Comparison of ENCODE assay signal across 22 cellular contexts in the genomic region with DNA sequence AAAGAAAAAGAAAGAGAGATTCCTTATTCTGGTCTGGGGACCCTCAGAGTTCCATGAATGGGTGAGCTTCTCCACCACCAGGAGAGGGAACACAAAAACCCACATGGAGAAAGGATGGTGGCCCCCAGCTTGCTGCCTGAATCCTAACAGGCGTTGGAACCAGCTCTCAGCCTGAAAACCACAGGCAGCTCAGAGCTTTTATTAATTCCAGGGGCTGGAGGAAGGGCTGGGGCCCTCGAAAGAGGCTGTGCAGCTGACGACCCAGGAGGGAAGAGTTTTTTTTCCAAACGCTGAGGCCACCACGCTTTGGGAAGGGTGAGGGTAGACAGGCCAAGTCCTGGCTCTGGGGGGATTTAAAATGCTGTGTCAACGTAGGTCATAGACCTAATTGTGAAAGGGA. TPM values are rescaled to one million over a fixed set of nuclear protein-coding genes. Genes with fewer than 3 reads are reported as not detected.
"Had no signal": no experiment of that assay in that cellular context is flagged by ENCODE, and none has a peak within 500 bp of the region (broad histone marks: within the 10 kb centered on the region; RNA-seq: fewer than 3 reads in every experiment).

No MANE protein-coding gene starts in this region.

- H3K9me3 Mint-ChIP-seq: activated CD4-positive, alpha-beta T cell treated with anti-CD3 and anti-CD28 coated beads, Interleukin-2, amount 10 ng/mL, durations not matched to agents 7 days and 5 days; activated T-cell treated with anti-CD3 and anti-CD28 coated beads, Interleukin-2, amount 50 U/mL, for 4 hours; effector memory CD8-positive, alpha-beta T cell; neural progenitor cell; stimulated activated memory B cell treated with anti-CD40 and anti-IgM and Interleukin-4, amounts not matched to agents 10 μg/mL and 1 μg/mL and 100 μg/mL, for 72 hours had no signal

- H2AFZ ChIP-seq: neural progenitor cell had no signal

- DNase-seq: activated CD4-positive, alpha-beta T cell treated with anti-CD3 and anti-CD28 coated beads, Interleukin-2, amount 10 ng/mL, durations not matched to agents 7 days and 5 days; activated CD8-positive, alpha-beta memory T cell treated with anti-CD3 and anti-CD28 coated beads, Interleukin-2, amount 50 U/mL, for 4 hours; activated naive CD4-positive, alpha-beta T cell treated with anti-CD3 and anti-CD28 coated beads, Interleukin-2, amount 50 U/mL, for 16 hours; activated T-cell treated with anti-CD3 and anti-CD28 coated beads, Interleukin-2, amount 50 U/mL, for 4 hours; dermis blood vessel endothelial cell; effector memory CD8-positive, alpha-beta T cell; foreskin fibroblast; hippocampal formation; left colon; lower lobe of right lung; ovary; psoas muscle; stimulated activated CD4-positive, alpha-beta T cell treated with anti-CD3 and anti-CD28 coated beads, Interleukin-4, amount 100 ng/mL, for 1 hour; thyroid gland; uterus had no signal

- H3K27ac ChIP-seq: cardiac muscle cell, lower lobe of right lung, neural progenitor cell, ovary, psoas muscle, skin epidermis, thyroid gland, uterus had no signal

- H3K4me1 Mint-ChIP-seq: activated CD4-positive, alpha-beta T cell treated with anti-CD3 and anti-CD28 coated beads, Interleukin-2, amount 10 ng/mL, durations not matched to agents 7 days and 5 days had no signal

- H3K4me2 ChIP-seq: neural progenitor cell had no signal

- ATAC-seq: activated CD4-positive, CD25-positive, alpha-beta regulatory T cell treated with anti-CD3 and anti-CD28 coated beads, Interleukin-2, amount 50 U/mL, for 24 hours; activated T-cell treated with anti-CD3 and anti-CD28 coated beads, Interleukin-2, amount 50 U/mL, for 4 hours; effector memory CD8-positive, alpha-beta T cell; left colon; lower lobe of right lung; psoas muscle; right cardiac atrium; stimulated activated memory B cell treated with anti-CD40 and anti-IgM and Interleukin-4, amounts not matched to agents 10 μg/mL and 1 μg/mL and 100 μg/mL, for 72 hours had no signal

- H3K9ac ChIP-seq: neural progenitor cell had no signal

- H3K4me3 Mint-ChIP-seq: activated CD4-positive, alpha-beta T cell treated with anti-CD3 and anti-CD28 coated beads, Interleukin-2, amount 10 ng/mL, durations not matched to agents 7 days and 5 days; activated T-cell treated with anti-CD3 and anti-CD28 coated beads, Interleukin-2, amount 50 U/mL, for 4 hours; effector memory CD8-positive, alpha-beta T cell; neural progenitor cell; stimulated activated memory B cell treated with anti-CD40 and anti-IgM and Interleukin-4, amounts not matched to agents 10 μg/mL and 1 μg/mL and 100 μg/mL, for 72 hours had no signal

- H3K27me3 ChIP-seq: cardiac muscle cell, neural progenitor cell, ovary, thyroid gland, uterus had no signal

- H3K9me3 ChIP-seq: lower lobe of right lung, ovary, psoas muscle, thyroid gland, uterus had no signal

- H3K36me3 ChIP-seq: cardiac muscle cell, lower lobe of right lung, neural progenitor cell, ovary, thyroid gland, uterus had no signal

- H3K4me1 ChIP-seq: thyroid gland, uterus had no signal

- H3K27ac Mint-ChIP-seq: activated CD4-positive, alpha-beta T cell treated with anti-CD3 and anti-CD28 coated beads, Interleukin-2, amount 10 ng/mL, durations not matched to agents 7 days and 5 days; effector memory CD8-positive, alpha-beta T cell; stimulated activated memory B cell treated with anti-CD40 and anti-IgM and Interleukin-4, amounts not matched to agents 10 μg/mL and 1 μg/mL and 100 μg/mL, for 72 hours had no signal

- H3K36me3 Mint-ChIP-seq: neural progenitor cell; stimulated activated memory B cell treated with anti-CD40 and anti-IgM and Interleukin-4, amounts not matched to agents 10 μg/mL and 1 μg/mL and 100 μg/mL, for 72 hours had no signal

- H3K4me3 ChIP-seq: cardiac muscle cell, lower lobe of right lung, neural progenitor cell, ovary, psoas muscle, skin epidermis, thyroid gland, uterus had no signal

RNA-seq across cellular contexts. Expression of gene ELN, which starts 10.9 kb away (rescaled TPM):
- total RNA-seq: activated CD4-positive, alpha-beta T cell treated with anti-CD3 and anti-CD28 coated beads, Interleukin-2, amount 10 ng/mL, durations not matched to agents 7 days and 5 days; T-helper 1 cell treated with Interleukin-12 subunit alpha and Interleukin-12 subunit beta and Interleukin-4 antibody, amounts not matched to agents 30 ng/mL and 1 ng/mL, for 36 hours had no signal
- polyA plus RNA-seq: cardiac muscle cell had no signal
